17 cellular contexts compared by ENCODE assay signal in the genomic region with DNA sequence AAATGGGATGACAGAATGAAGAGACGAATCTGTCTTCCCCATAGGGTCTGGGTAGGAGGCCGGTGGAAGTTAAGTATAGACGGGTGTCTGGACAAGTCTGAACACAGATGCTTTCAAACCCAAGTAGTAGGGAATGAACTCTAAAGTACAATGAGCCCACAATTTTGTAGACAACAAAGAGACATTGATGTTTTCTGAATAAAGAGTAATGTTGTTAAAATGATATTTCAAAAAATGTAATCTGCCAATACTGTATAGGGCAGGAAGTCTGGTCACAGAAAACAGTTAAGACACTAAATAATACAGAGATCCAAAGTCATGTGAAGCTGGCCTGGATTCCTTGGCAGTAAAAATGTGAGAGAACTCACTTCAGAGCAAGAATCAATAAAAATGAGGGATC.
DNase-seq lines count a peak whose midpoint lies in the region; ATAC-seq and TF ChIP-seq lines count a peak whose summit lies in the region.
"Had no signal": no experiment of that assay in that cellular context is flagged by ENCODE, and none has a peak within 500 bp of the region (broad histone marks: within the 10 kb centered on the region; RNA-seq: fewer than 3 reads in every experiment).

No MANE protein-coding gene starts in this region.

- H3K27me3 Mint-ChIP-seq in brain (no peaks in the 10 kb centered on the region), nephron (ENCODE audit: low read depth) (no peaks in the 10 kb centered on the region)
- H3K27me3 Mint-ChIP-seq: CD4-positive, CD25-positive, alpha-beta regulatory T cell; IgD-negative memory B cell had no signal

- H3K4me2 ChIP-seq in Loucy (ENCODE audit: low read depth, low read length, poor library complexity, severe bottlenecking), result no peak overlapping the region
- H3K4me2 ChIP-seq: GM23338 had no signal

- H3F3A ChIP-seq in Loucy (ENCODE audit: low read depth), result no peaks in the 10 kb centered on the region

- no peaks in the 10 kb centered on the region for H3K79me2 ChIP-seq in Loucy (ENCODE audit: insufficient read depth, low read length)

- H3K9ac ChIP-seq in Loucy (ENCODE audit: low read depth, low read length, poor library complexity, severe bottlenecking), result no peak overlapping the region

- no peaks in the 10 kb centered on the region for H3K9me2 ChIP-seq in Loucy (replicated peaks; ENCODE audit: low read depth, low read length)

- H3K36me3 ChIP-seq in Loucy (ENCODE audit: insufficient read depth, low read length), result no peaks in the 10 kb centered on the region
- H3K36me3 ChIP-seq: BE2C had no signal

- no peak overlapping the region for H3K4me3 ChIP-seq in Loucy (ENCODE audit: low read length, poor library complexity, severe bottlenecking)
- H3K4me3 ChIP-seq: GM23338 had no signal

- ATAC-seq in GM18909 (IDR thresholded peaks at IDR 0.05; ENCODE audit: poor library complexity, unreplicated experiment), result no peak
- ATAC-seq: GM23338, HCT116, HepG2 had no signal

- no peaks in the 10 kb centered on the region for H3K9me3 Mint-ChIP-seq in brain
- no peaks in the 10 kb centered on the region for H3K9me3 Mint-ChIP-seq in nephron
- H3K9me3 Mint-ChIP-seq: CD8-positive, alpha-beta memory T cell; GM23338; HFFc6; IgD-negative memory B cell had no signal

- TF ChIP-seq CTCF in Loucy (conservative IDR thresholded peaks at IDR 0.05; ENCODE audit: low read length) (no peak), brain (conservative IDR thresholded peaks at IDR 0.05) (no peak), nephron (IDR thresholded peaks at IDR 0.05; ENCODE audit: unreplicated experiment in 3 of 3) (no peak)

- H3K36me3 Mint-ChIP-seq in brain (peaks cover 19% of the 10 kb centered on the region), nephron (ENCODE audit: low read depth) (no peaks in the 10 kb centered on the region)
- H3K36me3 Mint-ChIP-seq: CD4-positive, CD25-positive, alpha-beta regulatory T cell; CD8-positive, alpha-beta memory T cell; IgD-negative memory B cell had no signal

- H3K27me3 ChIP-seq in Loucy (ENCODE audit: insufficient read depth, low read length, poor library complexity, severe bottlenecking), result no peaks in the 10 kb centered on the region
- H3K27me3 ChIP-seq: BE2C had no signal

- H3K27ac Mint-ChIP-seq in brain, result peak overlapping the region in 3 of 5 experiments; percentile 47 to 88 (median 53)
- H3K27ac Mint-ChIP-seq in nephron, result peak overlapping the region in 2 of 3 experiments; percentile 7 to 16
- H3K27ac Mint-ChIP-seq: CD4-positive, CD25-positive, alpha-beta regulatory T cell; CD8-positive, alpha-beta memory T cell; GM23338; HFFc6; IgD-negative memory B cell had no signal

- no peaks in the 10 kb centered on the region for H4K20me1 ChIP-seq in Loucy (ENCODE audit: insufficient read depth, low read length, poor library complexity, severe bottlenecking)

- H3K4me3 Mint-ChIP-seq in brain (no peak overlapping the region), nephron (no peak overlapping the region)
- H3K4me3 Mint-ChIP-seq: CD4-positive, CD25-positive, alpha-beta regulatory T cell; CD8-positive, alpha-beta memory T cell; GM23338; HFFc6; IgD-negative memory B cell had no signal

- H3K9me3 ChIP-seq in Loucy (ENCODE audit: insufficient read depth, low read depth, low read length), result no peaks in the 10 kb centered on the region
- H3K9me3 ChIP-seq: BE2C, Caco-2 had no signal

- 0 out of 2 replicates have a peak overlapping the region, but pooled peaks have one; percentile 37 for H2AFZ ChIP-seq in Loucy (ENCODE audit: low read length)
- H2AFZ ChIP-seq: GM23338 had no signal

- H3K4me1 Mint-ChIP-seq in brain, result peaks cover 46% of the 10 kb centered on the region
- H3K4me1 Mint-ChIP-seq in nephron, result peaks cover 34% of the 10 kb centered on the region

- DNase-seq in GM03348 (ENCODE audit: low spot score), result no peak
- no peak for DNase-seq in NCI-H524 treated with DMSO at 0.1 percent for 48 hours (lab: John Stamatoyannopoulos, UW)
- DNase-seq: ACHN; BE2C; C1 segment of cervical spinal cord; Caco-2; CD4-positive, CD25-positive, alpha-beta regulatory T cell; CD8-positive, alpha-beta memory T cell; HFFc6 had no signal

- peaks cover 11% of the 10 kb centered on the region for H3K4me1 ChIP-seq in Loucy (ENCODE audit: insufficient read depth, low read length, poor library complexity, severe bottlenecking)
